In the genomic region with DNA sequence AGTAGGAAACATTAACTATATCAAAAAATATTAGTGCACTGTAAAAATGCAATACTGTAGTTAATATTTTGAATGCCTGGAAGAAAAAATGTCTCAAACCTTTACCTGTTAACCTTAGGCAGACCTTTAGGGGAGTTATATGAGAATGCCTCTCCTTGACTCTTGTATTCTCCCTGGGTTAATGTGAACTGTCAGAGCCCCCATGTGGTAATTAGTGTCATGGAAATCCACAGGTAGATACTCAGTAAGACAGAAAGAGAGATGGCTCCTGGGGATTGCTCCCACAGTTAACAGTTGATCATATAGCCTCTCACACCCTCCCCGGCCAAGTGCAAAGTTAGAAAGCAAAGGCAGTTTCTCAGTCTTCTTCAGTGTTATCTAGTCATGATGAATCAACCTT, we compare ENCODE assay signal across 1 cellular context.
TF ChIP-seq lines count a peak whose summit lies in the region.

No MANE protein-coding gene starts in this region.

TF ChIP-seq in HEK293, 187 proteins besides CTCF, POLR2A, EP300 and RAD21 (continued from another document):
- TF ChIP-seq, protein P1, sequence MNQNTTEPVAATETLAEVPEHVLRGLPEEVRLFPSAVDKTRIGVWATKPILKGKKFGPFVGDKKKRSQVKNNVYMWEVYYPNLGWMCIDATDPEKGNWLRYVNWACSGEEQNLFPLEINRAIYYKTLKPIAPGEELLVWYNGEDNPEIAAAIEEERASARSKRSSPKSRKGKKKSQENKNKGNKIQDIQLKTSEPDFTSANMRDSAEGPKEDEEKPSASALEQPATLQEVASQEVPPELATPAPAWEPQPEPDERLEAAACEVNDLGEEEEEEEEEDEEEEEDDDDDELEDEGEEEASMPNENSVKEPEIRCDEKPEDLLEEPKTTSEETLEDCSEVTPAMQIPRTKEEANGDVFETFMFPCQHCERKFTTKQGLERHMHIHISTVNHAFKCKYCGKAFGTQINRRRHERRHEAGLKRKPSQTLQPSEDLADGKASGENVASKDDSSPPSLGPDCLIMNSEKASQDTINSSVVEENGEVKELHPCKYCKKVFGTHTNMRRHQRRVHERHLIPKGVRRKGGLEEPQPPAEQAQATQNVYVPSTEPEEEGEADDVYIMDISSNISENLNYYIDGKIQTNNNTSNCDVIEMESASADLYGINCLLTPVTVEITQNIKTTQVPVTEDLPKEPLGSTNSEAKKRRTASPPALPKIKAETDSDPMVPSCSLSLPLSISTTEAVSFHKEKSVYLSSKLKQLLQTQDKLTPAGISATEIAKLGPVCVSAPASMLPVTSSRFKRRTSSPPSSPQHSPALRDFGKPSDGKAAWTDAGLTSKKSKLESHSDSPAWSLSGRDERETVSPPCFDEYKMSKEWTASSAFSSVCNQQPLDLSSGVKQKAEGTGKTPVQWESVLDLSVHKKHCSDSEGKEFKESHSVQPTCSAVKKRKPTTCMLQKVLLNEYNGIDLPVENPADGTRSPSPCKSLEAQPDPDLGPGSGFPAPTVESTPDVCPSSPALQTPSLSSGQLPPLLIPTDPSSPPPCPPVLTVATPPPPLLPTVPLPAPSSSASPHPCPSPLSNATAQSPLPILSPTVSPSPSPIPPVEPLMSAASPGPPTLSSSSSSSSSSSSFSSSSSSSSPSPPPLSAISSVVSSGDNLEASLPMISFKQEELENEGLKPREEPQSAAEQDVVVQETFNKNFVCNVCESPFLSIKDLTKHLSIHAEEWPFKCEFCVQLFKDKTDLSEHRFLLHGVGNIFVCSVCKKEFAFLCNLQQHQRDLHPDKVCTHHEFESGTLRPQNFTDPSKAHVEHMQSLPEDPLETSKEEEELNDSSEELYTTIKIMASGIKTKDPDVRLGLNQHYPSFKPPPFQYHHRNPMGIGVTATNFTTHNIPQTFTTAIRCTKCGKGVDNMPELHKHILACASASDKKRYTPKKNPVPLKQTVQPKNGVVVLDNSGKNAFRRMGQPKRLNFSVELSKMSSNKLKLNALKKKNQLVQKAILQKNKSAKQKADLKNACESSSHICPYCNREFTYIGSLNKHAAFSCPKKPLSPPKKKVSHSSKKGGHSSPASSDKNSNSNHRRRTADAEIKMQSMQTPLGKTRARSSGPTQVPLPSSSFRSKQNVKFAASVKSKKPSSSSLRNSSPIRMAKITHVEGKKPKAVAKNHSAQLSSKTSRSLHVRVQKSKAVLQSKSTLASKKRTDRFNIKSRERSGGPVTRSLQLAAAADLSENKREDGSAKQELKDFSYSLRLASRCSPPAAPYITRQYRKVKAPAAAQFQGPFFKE (tag by site-specific recombination; IDR thresholded peaks at IDR 0.05; ENCODE audit: borderline replicate concordance) = no peak
- no peak for TF ChIP-seq ZNF555 (tag by site-specific recombination; conservative IDR thresholded peaks at IDR 0.05)
- no peak for TF ChIP-seq OSR2 (tag by site-specific recombination; IDR thresholded peaks at IDR 0.05)
- TF ChIP-seq ZBTB8A (tag by site-specific recombination; IDR thresholded peaks at IDR 0.05) = no peak
- no peak for TF ChIP-seq ZNF433 (tag by site-specific recombination; IDR thresholded peaks at IDR 0.05; ENCODE audit: low read depth)
- TF ChIP-seq REPIN1 (tag by site-specific recombination; IDR thresholded peaks at IDR 0.05; ENCODE audit: low read depth) = no peak
- no peak for TF ChIP-seq ZNF837 (tag by site-specific recombination; IDR thresholded peaks at IDR 0.05)
